Comparison of ENCODE assay signal across 18 cellular contexts in genomic region chr7:126957443-126957842, GRCh38.
"Had no signal": no experiment of that assay in that cellular context is flagged by ENCODE, and none has a peak within 500 bp of the region (broad histone marks: within the 10 kb centered on the region; RNA-seq: fewer than 3 reads in every experiment).

No MANE protein-coding gene starts in this region.

- H3K27ac ChIP-seq: RWPE1 had no signal

- DNase-seq: KBM-7, MV-4-11, NCI-H1048, NCI-H1105, NCI-H1417, NCI-H1436 treated with DMSO at 0.1 percent for 48 hours, NCI-H1694, NCI-H187 treated with DMSO at 0.1 percent for 48 hours, NCI-H2029 treated with DMSO at 0.1 percent for 48 hours, NCI-H2171 treated with DMSO at 0.1 percent for 48 hours, NCI-H524, NCI-H526 treated with DMSO at 0.1 percent for 48 hours, NCI-H748 treated with DMSO at 0.1 percent for 48 hours, PC-3, SHP77, SK-N-SH had no signal

- H3K9me2 ChIP-seq: SK-N-SH had no signal

- H3K4me2 ChIP-seq: SK-N-SH had no signal

- H3K9ac ChIP-seq: SK-N-SH had no signal

- ATAC-seq: Panc1, PC-3 had no signal

- H3K9me3 ChIP-seq: SK-N-SH had no signal
